ENCODE assay signal across 16 cellular contexts in genomic region chr15:65087873-65088642, GRCh38. TPM values are rescaled to one million over a fixed set of nuclear protein-coding genes. Genes with fewer than 3 reads are reported as not detected.
DNase-seq lines count a peak whose midpoint lies in the region; ATAC-seq and TF ChIP-seq lines count a peak whose summit lies in the region.
"Had no signal": no experiment of that assay in that cellular context is flagged by ENCODE, and none has a peak within 500 bp of the region (broad histone marks: within the 10 kb centered on the region; RNA-seq: fewer than 3 reads in every experiment).

No MANE protein-coding gene starts in this region.

- intact Hi-C loops in tibial artery (cut with DNase I; ENCODE audit: low total_unique reads) = no loop called here

- H3K27ac ChIP-seq in gastroesophageal sphincter (peak overlapping the region; percentile 88 to 98 (median 90)), tibial artery (peak overlapping the region; percentile 95 to 96)

- TF ChIP-seq CTCF in gastroesophageal sphincter (IDR thresholded peaks at IDR 0.05) (no peak), tibial artery (IDR thresholded peaks at IDR 0.05) (no peak), glutamatergic neuron (IDR thresholded peaks at IDR 0.05; ENCODE audit: partially characterized antibody, unreplicated experiment) (no peak)

- TF ChIP-seq POLR2A in gastroesophageal sphincter (IDR thresholded peaks at IDR 0.05) = peak; percentile 40 to 66

- peaks cover 4% of the 10 kb centered on the region for H3K27me3 Mint-ChIP-seq in glutamatergic neuron (ENCODE audit: unreplicated experiment)

- H3K27ac Mint-ChIP-seq in glutamatergic neuron (ENCODE audit: unreplicated experiment) = no peak overlapping the region
- H3K27ac Mint-ChIP-seq: activated CD4-positive, alpha-beta memory T cell treated with anti-CD3 and anti-CD28 coated beads, Interleukin-2, amount 10 ng/mL, durations not matched to agents 7 days and 5 days; CD14-positive monocyte; dendritic cell treated with granulocyte-macrophage colony-stimulating factor and Interleukin-4, amounts not matched to agents 40 ng/mL and 50 ng/mL, for 4 days had no signal

- H3K27me3 ChIP-seq in NT2/D1 (ENCODE audit: insufficient read depth, insufficient read length) (no peaks in the 10 kb centered on the region), gastroesophageal sphincter (no peaks in the 10 kb centered on the region), tibial artery (no peaks in the 10 kb centered on the region)

- no peaks in the 10 kb centered on the region for H3K36me3 Mint-ChIP-seq in glutamatergic neuron (ENCODE audit: unreplicated experiment)
- H3K36me3 Mint-ChIP-seq: CD14-positive monocyte had no signal

- peak; percentile 71 for TF ChIP-seq EP300 in gastroesophageal sphincter (IDR thresholded peaks at IDR 0.05)

- peaks cover 6% of the 10 kb centered on the region for H3K9me3 Mint-ChIP-seq in glutamatergic neuron (ENCODE audit: unreplicated experiment)
- H3K9me3 Mint-ChIP-seq: activated CD4-positive, alpha-beta memory T cell treated with anti-CD3 and anti-CD28 coated beads, Interleukin-2, amount 10 ng/mL, durations not matched to agents 7 days and 5 days; CD14-positive monocyte; dendritic cell treated with granulocyte-macrophage colony-stimulating factor and Interleukin-4, amounts not matched to agents 40 ng/mL and 50 ng/mL, for 4 days had no signal

- H3K9me3 ChIP-seq in NT2/D1 (ENCODE audit: insufficient read depth, low read length) = no peaks in the 10 kb centered on the region
- H3K9me3 ChIP-seq in gastroesophageal sphincter = no peaks in the 10 kb centered on the region
- H3K9me3 ChIP-seq in tibial artery = no peaks in the 10 kb centered on the region
- H3K9me3 ChIP-seq: spleen had no signal

- peaks cover 41% of the 10 kb centered on the region for H3K4me1 ChIP-seq in NT2/D1 (ENCODE audit: insufficient read depth, insufficient read length)
- peaks cover 8 to 100% (median 53%) of the 10 kb centered on the region in 3 donors for H3K4me1 ChIP-seq in gastroesophageal sphincter
- peaks cover 0 to 97% (median 86%) of the 10 kb centered on the region in 4 donors for H3K4me1 ChIP-seq in tibial artery

- 23 to 36% methylated on average over 3 of the region's 13 CpGs for WGBS in gastroesophageal sphincter (ENCODE audit: low coverage in 1 of 2), 2 donors

- no peak overlapping the region for H3K4me3 Mint-ChIP-seq in glutamatergic neuron (ENCODE audit: unreplicated experiment)
- H3K4me3 Mint-ChIP-seq: activated CD4-positive, alpha-beta memory T cell treated with anti-CD3 and anti-CD28 coated beads, Interleukin-2, amount 10 ng/mL, durations not matched to agents 7 days and 5 days; CD14-positive monocyte; dendritic cell treated with granulocyte-macrophage colony-stimulating factor and Interleukin-4, amounts not matched to agents 40 ng/mL and 50 ng/mL, for 4 days had no signal

- H3K36me3 ChIP-seq in NT2/D1 (ENCODE audit: insufficient read depth, insufficient read length, low read length) (no peaks in the 10 kb centered on the region), gastroesophageal sphincter (no peaks in the 10 kb centered on the region), tibial artery (no peaks in the 10 kb centered on the region)

- peak; percentile 91 for ATAC-seq in gastroesophageal sphincter
- no peak for ATAC-seq in HG02678 (IDR thresholded peaks at IDR 0.05; ENCODE audit: unreplicated experiment)

- no peak overlapping the region for H3K4me3 ChIP-seq in NT2/D1 (ENCODE audit: insufficient read length, low read depth)
- H3K4me3 ChIP-seq in gastroesophageal sphincter = no peak overlapping the region
- no peak overlapping the region for H3K4me3 ChIP-seq in tibial artery
- H3K4me3 ChIP-seq: spleen had no signal

- DNase-seq in NT2/D1 (ENCODE audit: low read depth, low spot score) = no peak
- peak; percentile 68 for DNase-seq in mucosa of gallbladder (ENCODE audit: low spot score)
- peak; percentile 91 to 99 for DNase-seq in tibial artery
- DNase-seq in glutamatergic neuron = no peak
- no peak for DNase-seq in HuH-7.5 (ENCODE audit: low spot score)
- DNase-seq in HPDE6-E6E7 (ENCODE audit: extremely low spot score) = no peak
- DNase-seq: activated CD4-positive, alpha-beta memory T cell treated with anti-CD3 and anti-CD28 coated beads, Interleukin-2, amount 10 ng/mL, durations not matched to agents 7 days and 5 days; activated naive CD4-positive, alpha-beta T cell; NCI-H146; spleen; T-helper 1 cell had no signal

- peaks cover 24% of the 10 kb centered on the region for H3K4me1 Mint-ChIP-seq in glutamatergic neuron (ENCODE audit: low read depth, unreplicated experiment)
- H3K4me1 Mint-ChIP-seq: CD14-positive monocyte had no signal

- H3K9ac ChIP-seq in NT2/D1 (ENCODE audit: insufficient read length, low read depth) = peak overlapping the region; percentile 22

RNA-seq across cellular contexts. Expression of gene KBTBD13, which starts 11.5 kb away (rescaled TPM):
- not detected for total RNA-seq in gastroesophageal sphincter
- not detected for total RNA-seq in mucosa of gallbladder
- total RNA-seq in glutamatergic neuron (ENCODE audit: unreplicated experiment) = not detected
- total RNA-seq: activated CD4-positive, alpha-beta memory T cell treated with anti-CD3 and anti-CD28 coated beads, Interleukin-2, amount 10 ng/mL, durations not matched to agents 7 days and 5 days; glomerular endothelial cell; spleen had no signal

RNA-seq across cellular contexts. Expression of gene RASL12, which starts 20.3 kb away (rescaled TPM):
- total RNA-seq in gastroesophageal sphincter (100 to 1,000 TPM in 3 of 4 donors, 10 to 100 TPM in 1; 43.2 to 244 (median 179) TPM), mucosa of gallbladder (17.5 TPM), glutamatergic neuron (ENCODE audit: unreplicated experiment) (0.44 TPM)
- total RNA-seq: activated CD4-positive, alpha-beta memory T cell treated with anti-CD3 and anti-CD28 coated beads, Interleukin-2, amount 10 ng/mL, durations not matched to agents 7 days and 5 days; glomerular endothelial cell had no signal

RNA-seq across cellular contexts. Expression of gene UBAP1L, which starts 26.9 kb away (rescaled TPM):
- total RNA-seq in gastroesophageal sphincter = 1 to 10 TPM in 3 of 4 donors, under 1 TPM in 1; 0.12 to 7.5 (median 3.0) TPM
- 5.6 TPM for total RNA-seq in mucosa of gallbladder
- total RNA-seq in glutamatergic neuron (ENCODE audit: unreplicated experiment) = 4.6 TPM

RNA-seq across cellular contexts. Expression of gene SLC51B, which starts 42.9 kb away (rescaled TPM):
- total RNA-seq in gastroesophageal sphincter = not detected
- 0.37 TPM for total RNA-seq in mucosa of gallbladder
- not detected for total RNA-seq in glutamatergic neuron (ENCODE audit: unreplicated experiment)
- total RNA-seq: activated CD4-positive, alpha-beta memory T cell treated with anti-CD3 and anti-CD28 coated beads, Interleukin-2, amount 10 ng/mL, durations not matched to agents 7 days and 5 days; glomerular endothelial cell; spleen had no signal

RNA-seq across cellular contexts. Expression of gene PDCD7, which starts 45.5 kb away (rescaled TPM):
- total RNA-seq in gastroesophageal sphincter = 10 to 100 TPM; 26.4 to 70.7 (median 30.4) TPM
- total RNA-seq in mucosa of gallbladder = 22.0 TPM
- total RNA-seq in glutamatergic neuron (ENCODE audit: unreplicated experiment) = 13.6 TPM

Comparison
In these comparisons a context has a peak if more than half of its experiments do, and no peak if none do; other contexts are left out.
1. DNase-seq: peak in mucosa of gallbladder (single experiment) and tibial artery (2 of 2); none in NT2/D1 (single experiment), glutamatergic neuron (single experiment), HuH-7.5 (single experiment) and HPDE6-E6E7 (single experiment).
2. RNA of gene RASL12, which starts 20.3 kb away (total RNA-seq): 43.2 to 244 TPM in gastroesophageal sphincter and 17.5 TPM in mucosa of gallbladder (single experiment); 0.44 TPM in glutamatergic neuron (single experiment); every median in the first group is over 10 times any median in the second.